9 cellular contexts compared by ENCODE assay signal in the genomic region with DNA sequence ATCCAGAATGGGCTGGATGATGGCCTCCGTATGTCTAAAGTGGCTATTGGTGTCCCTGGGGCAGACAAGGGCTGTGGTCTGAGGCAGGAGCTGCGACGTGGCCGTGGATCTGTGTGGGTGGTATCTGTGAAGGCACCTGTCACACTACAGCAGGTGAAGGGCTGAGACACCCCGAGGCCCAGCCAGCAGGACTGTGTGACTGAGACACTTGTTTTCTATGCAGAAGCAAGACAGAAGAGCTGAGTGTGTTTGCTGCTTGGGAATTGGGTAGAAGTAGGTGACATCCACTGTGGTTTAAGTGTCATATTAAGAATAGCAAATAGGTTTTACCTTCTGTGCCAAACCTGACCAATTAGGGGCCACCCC. TPM values are rescaled to one million over a fixed set of nuclear protein-coding genes. Genes with fewer than 3 reads are reported as not detected.
DNase-seq lines count a peak whose midpoint lies in the region; ATAC-seq and TF ChIP-seq lines count a peak whose summit lies in the region.
"Had no signal": no experiment of that assay in that cellular context is flagged by ENCODE, and none has a peak within 500 bp of the region (broad histone marks: within the 10 kb centered on the region; RNA-seq: fewer than 3 reads in every experiment).

No MANE protein-coding gene starts in this region.

- H3K18ac ChIP-seq in neuronal stem cell (ENCODE audit: low read length), result peak overlapping the region; percentile 60

- no peak overlapping the region for H3K14ac ChIP-seq in neuronal stem cell (ENCODE audit: low read length)

- no peak for ATAC-seq in Right ventricle myocardium superior (ENCODE audit: poor library complexity)
- no peak for ATAC-seq in HG02884 (IDR thresholded peaks at IDR 0.05; ENCODE audit: unreplicated experiment)
- ATAC-seq in HG02588 (IDR thresholded peaks at IDR 0.05; ENCODE audit: unreplicated experiment), result no peak
- ATAC-seq in GM21576 (IDR thresholded peaks at IDR 0.05; ENCODE audit: unreplicated experiment), result no peak

- no peak for TF ChIP-seq CTCF in right atrium auricular region (IDR thresholded peaks at IDR 0.05)
- no peak for TF ChIP-seq CTCF in coronary artery (IDR thresholded peaks at IDR 0.05)
- no peak for TF ChIP-seq CTCF in vagina (IDR thresholded peaks at IDR 0.05)

- H3K27me3 ChIP-seq in right atrium auricular region (no peaks in the 10 kb centered on the region), neuronal stem cell (ENCODE audit: control insufficient read depth in 3 of 3, insufficient read depth in 3 of 3, low read depth in 1 of 3, low read length in 3 of 3) (no peaks in the 10 kb centered on the region), vagina (no peaks in the 10 kb centered on the region)

- no CpG with 5 or more reads among the region's 5 CpGs for WGBS in neuronal stem cell (ENCODE audit: extremely low coverage in 2 of 2, insufficient read length in 2 of 2, insufficient replicate concordance in 1 of 2), 2 donors

- H3K4me3 ChIP-seq in right atrium auricular region (no peak overlapping the region), coronary artery (no peak overlapping the region), neuronal stem cell (ENCODE audit: low read length in 2 of 2) (no peak overlapping the region), vagina (no peak overlapping the region)

- TF ChIP-seq POLR2A in vagina (IDR thresholded peaks at IDR 0.05), result no peak

- H3K4me1 ChIP-seq in right atrium auricular region (peaks cover 0 to 14% of the 10 kb centered on the region in 2 donors), neuronal stem cell (ENCODE audit: control insufficient read depth in 2 of 2, insufficient read depth in 1 of 2, low read depth in 1 of 2, low read length in 2 of 2) (peaks cover 8 to 13% of the 10 kb centered on the region in 2 donors), vagina (peaks cover 21% of the 10 kb centered on the region)

- no peak overlapping the region for H2BK120ac ChIP-seq in neuronal stem cell (ENCODE audit: low read depth, low read length)

- H2AFZ ChIP-seq in neuronal stem cell (ENCODE audit: low read length), result no peak overlapping the region

- H2BK12ac ChIP-seq in neuronal stem cell (ENCODE audit: low read length), result peak overlapping the region; percentile 60

- H3K23ac ChIP-seq in neuronal stem cell (ENCODE audit: low read depth, low read length, poor library complexity), result no peak overlapping the region

- no peak overlapping the region for H3K9ac ChIP-seq in neuronal stem cell (ENCODE audit: low read depth, low read length, poor library complexity)

- no peak overlapping the region for H4K91ac ChIP-seq in neuronal stem cell (ENCODE audit: low read depth, low read length, poor library complexity)

- H3K9me3 ChIP-seq in right atrium auricular region, result no peaks in the 10 kb centered on the region
- peaks cover 0 to 4% of the 10 kb centered on the region in 2 donors for H3K9me3 ChIP-seq in neuronal stem cell (replicated peaks in 1 of 2; ENCODE audit: control insufficient read depth in 2 of 2, insufficient read depth in 1 of 2, low read depth in 1 of 2, low read length in 2 of 2)
- H3K9me3 ChIP-seq in vagina, result no peaks in the 10 kb centered on the region

- H3K36me3 ChIP-seq in right atrium auricular region (no peaks in the 10 kb centered on the region), neuronal stem cell (replicated peaks in 1 of 2; ENCODE audit: control insufficient read depth in 2 of 2, insufficient read depth in 2 of 2, low read length in 2 of 2) (no peaks in the 10 kb centered on the region), vagina (peaks cover 0 to 9% of the 10 kb centered on the region in 2 donors)

- peak overlapping the region; percentile 69 to 71 for H3K27ac ChIP-seq in right atrium auricular region
- H3K27ac ChIP-seq in coronary artery, result peak overlapping the region; percentile 15 to 34
- no peak overlapping the region for H3K27ac ChIP-seq in neuronal stem cell (replicated peaks; ENCODE audit: low read length)
- H3K27ac ChIP-seq in vagina, result peak overlapping the region; percentile 80

- no peak overlapping the region for H3K4me2 ChIP-seq in neuronal stem cell (ENCODE audit: insufficient read depth, low read length, poor library complexity, severe bottlenecking)

- no peak overlapping the region for H2BK15ac ChIP-seq in neuronal stem cell (ENCODE audit: low read length)

- intact Hi-C loops in Right ventricle myocardium superior (cut with DNase I) (no loop called here), vagina (cut with DNase I) (no loop called here)

- DNase-seq in right atrium auricular region (ENCODE audit: low spot score) (peak; percentile 51), Right ventricle myocardium superior (no peak), coronary artery (ENCODE audit: low spot score) (peak; percentile 46), neuronal stem cell (ENCODE audit: low spot score) (no peak), vagina (ENCODE audit: extremely low spot score in 2 of 2) (peak; percentile 85 to 89)
- DNase-seq: NCI-H1417 treated with DMSO at 0.1 percent for 48 hours had no signal

- no peak overlapping the region for H4K8ac ChIP-seq in neuronal stem cell (ENCODE audit: low read depth, low read length)

- H2AK5ac ChIP-seq in neuronal stem cell (ENCODE audit: low read depth, low read length), result no peak overlapping the region

- H2BK5ac ChIP-seq in neuronal stem cell (ENCODE audit: low read length), result no peak overlapping the region

- H3K79me1 ChIP-seq in neuronal stem cell (ENCODE audit: low read depth, low read length), result no peaks in the 10 kb centered on the region

- H3K4ac ChIP-seq in neuronal stem cell (ENCODE audit: low read length), result no peak overlapping the region

RNA-seq across cellular contexts. Expression of a gene that starts 35.0 kb away (rescaled TPM):
- total RNA-seq in right atrium auricular region (1 to 10 TPM; 2.8 to 5.3 TPM), Right ventricle myocardium superior (2.6 TPM), vagina (20.1 TPM)
- polyA plus RNA-seq in neuronal stem cell (2013, experiment 1 of 2), result 0.99 TPM
- 1.2 TPM for polyA plus RNA-seq in neuronal stem cell (2013, experiment 2 of 2)

RNA-seq across cellular contexts. Expression of a gene that starts 51.0 kb away (rescaled TPM):
- total RNA-seq in right atrium auricular region, result 10 to 100 TPM; 22.9 to 29.8 TPM
- 41.4 TPM for total RNA-seq in Right ventricle myocardium superior
- 27.1 TPM for polyA plus RNA-seq in neuronal stem cell (2013, experiment 1 of 2)
- polyA plus RNA-seq in neuronal stem cell (2013, experiment 2 of 2), result 26.4 TPM
- total RNA-seq in vagina, result 19.2 TPM

Comparison
In these comparisons a context has a peak if more than half of its experiments do, and no peak if none do; other contexts are left out.
1. DNase-seq: peak in right atrium auricular region (single experiment), coronary artery (single experiment) and vagina (2 of 2); none in Right ventricle myocardium superior (single experiment) and neuronal stem cell (single experiment).